In the genomic region with DNA sequence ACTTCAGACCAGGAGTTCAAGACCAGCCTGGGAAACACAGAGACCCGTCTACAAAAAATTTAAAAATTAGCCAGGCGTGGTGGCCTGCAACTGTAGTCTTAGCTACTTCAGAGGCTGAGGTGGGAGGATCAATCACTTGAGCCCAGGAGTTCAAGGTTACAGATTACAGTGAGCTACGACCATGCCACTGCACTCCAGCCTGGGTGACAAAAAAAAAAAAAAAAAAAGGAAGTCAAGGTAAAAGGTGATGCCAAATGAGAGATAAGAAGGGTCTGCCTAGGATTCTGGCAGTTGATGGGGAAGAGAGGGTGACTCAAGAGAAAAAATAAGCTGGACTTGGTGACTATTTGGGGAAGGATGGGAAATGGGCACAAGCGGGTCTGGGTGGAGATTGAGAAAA, we compare ENCODE assay signal across 13 cellular contexts. TPM values are rescaled to one million over a fixed set of nuclear protein-coding genes. Genes with fewer than 3 reads are reported as not detected.
DNase-seq lines count a peak whose midpoint lies in the region; ATAC-seq and TF ChIP-seq lines count a peak whose summit lies in the region.
"Had no signal": no experiment of that assay in that cellular context is flagged by ENCODE, and none has a peak within 500 bp of the region (broad histone marks: within the 10 kb centered on the region; RNA-seq: fewer than 3 reads in every experiment).

No MANE protein-coding gene starts in this region.

- H3K36me3 ChIP-seq in cardiac muscle cell: no peaks in the 10 kb centered on the region

- DNase-seq in cardiac muscle cell (ENCODE audit: low read depth in 1 of 2, low spot score in 1 of 2) (no peak), right cardiac atrium (no peak), memory B cell (ENCODE audit: low spot score in 2 of 2) (no peak), type B pancreatic cell (ENCODE audit: extremely low spot score, unreplicated experiment) (no peak), Kasumi-1 (lab: John Stamatoyannopoulos, UW) (no peak), activated gamma-delta T cell (lab: John Stamatoyannopoulos, UW) (no peak), HuH-7.5 (ENCODE audit: low spot score) (no peak)
- no peak for DNase-seq in activated CD8-positive, alpha-beta T cell treated with anti-CD3 and anti-CD28 coated beads for 36 hours
- DNase-seq: hippocampal formation, left ventricle myocardium superior, nucleus accumbens had no signal

- H3K27ac Mint-ChIP-seq in activated CD8-positive, alpha-beta T cell treated with anti-CD3 and anti-CD28 coated beads for 36 hours: peak overlapping the region; percentile 55
- no peak overlapping the region for H3K27ac Mint-ChIP-seq in memory B cell
- no peak overlapping the region for H3K27ac Mint-ChIP-seq in type B pancreatic cell

- no peaks in the 10 kb centered on the region for H3K9me3 Mint-ChIP-seq in activated CD8-positive, alpha-beta T cell treated with anti-CD3 and anti-CD28 coated beads for 36 hours
- H3K9me3 Mint-ChIP-seq in memory B cell (no peaks in the 10 kb centered on the region), type B pancreatic cell (no peaks in the 10 kb centered on the region)

- H3K27ac ChIP-seq in cardiac muscle cell: peak overlapping the region; percentile 83
- no peak overlapping the region for H3K27ac ChIP-seq in right cardiac atrium (ENCODE audit: low read length)

- WGBS in right cardiac atrium: 81% methylated on average over 4 of the region's 4 CpGs

- H3K27me3 ChIP-seq in cardiac muscle cell: no peaks in the 10 kb centered on the region
- H3K27me3 ChIP-seq in right cardiac atrium (ENCODE audit: control insufficient read depth, insufficient read depth): no peaks in the 10 kb centered on the region

- no peaks in the 10 kb centered on the region for H3K27me3 Mint-ChIP-seq in activated CD8-positive, alpha-beta T cell treated with anti-CD3 and anti-CD28 coated beads for 36 hours
- H3K27me3 Mint-ChIP-seq in memory B cell (no peaks in the 10 kb centered on the region), type B pancreatic cell (no peaks in the 10 kb centered on the region)

- CTCF ChIA-PET in activated CD8-positive, alpha-beta T cell treated with anti-CD3 and anti-CD28 coated beads for 36 hours (lab: Charles Lee): interaction anchor here (1.0 to 27.4 kb wide), 12 partner anchors 10 to 254 kb away, joined by 3 to 609 read pairs (median 13); a partner anchor contains a TSS

- H3K4me3 Mint-ChIP-seq in activated CD8-positive, alpha-beta T cell treated with anti-CD3 and anti-CD28 coated beads for 36 hours: no peak overlapping the region
- H3K4me3 Mint-ChIP-seq in memory B cell: peak overlapping the region; percentile 40
- peak overlapping the region; percentile 35 for H3K4me3 Mint-ChIP-seq in type B pancreatic cell

- ATAC-seq in right cardiac atrium (no peak), memory B cell (ENCODE audit: low read depth) (no peak)
- no peak for ATAC-seq in activated CD8-positive, alpha-beta T cell treated with anti-CD3 and anti-CD28 coated beads for 36 hours
- ATAC-seq: esophagus mucosa, GM12878 had no signal

- H3K9me3 ChIP-seq in cardiac muscle cell (ENCODE audit: low read depth): no peaks in the 10 kb centered on the region
- H3K9me3 ChIP-seq in right cardiac atrium (ENCODE audit: control insufficient read depth, low read length): no peaks in the 10 kb centered on the region

- H3K4me3 ChIP-seq in cardiac muscle cell (no peak overlapping the region), right cardiac atrium (ENCODE audit: low read length) (no peak overlapping the region)
- H3K4me3 ChIP-seq: GM12878 had no signal

- TF ChIP-seq CTCF in cardiac muscle cell (IDR thresholded peaks at IDR 0.05; ENCODE audit: low read depth, low read length): no peak
- no peak for TF ChIP-seq CTCF in activated CD8-positive, alpha-beta T cell treated with anti-CD3 and anti-CD28 coated beads for 36 hours (IDR thresholded peaks at IDR 0.05)
- TF ChIP-seq CTCF in type B pancreatic cell (conservative IDR thresholded peaks at IDR 0.05): no peak

- H3K4me1 ChIP-seq in cardiac muscle cell (ENCODE audit: low read depth) (peaks cover 55% of the 10 kb centered on the region), right cardiac atrium (ENCODE audit: control insufficient read depth, insufficient read depth, low read length) (peaks cover 10% of the 10 kb centered on the region)

- intact Hi-C loops in right cardiac atrium (cut with DNase I): loop anchor here (5.0 kb wide), 4 partner anchors 35 to 75 kb away; a partner anchor contains a TSS
- intact Hi-C loops in activated CD8-positive, alpha-beta T cell treated with anti-CD3 and anti-CD28 coated beads for 36 hours (cut with micrococcal nuclease): loop anchor here (2.0 to 5.0 kb wide), 3 partner anchors 35 to 145 kb away; a partner anchor contains a TSS

- no peaks in the 10 kb centered on the region for H3K36me3 Mint-ChIP-seq in activated CD8-positive, alpha-beta T cell treated with anti-CD3 and anti-CD28 coated beads for 36 hours (ENCODE audit: low read depth)
- H3K36me3 Mint-ChIP-seq in memory B cell (no peaks in the 10 kb centered on the region), type B pancreatic cell (peaks cover 4% of the 10 kb centered on the region)

- peaks cover 55% of the 10 kb centered on the region for H3K4me1 Mint-ChIP-seq in activated CD8-positive, alpha-beta T cell treated with anti-CD3 and anti-CD28 coated beads for 36 hours (ENCODE audit: low read depth)
- peaks cover 38% of the 10 kb centered on the region for H3K4me1 Mint-ChIP-seq in memory B cell
- H3K4me1 Mint-ChIP-seq in type B pancreatic cell (ENCODE audit: unreplicated experiment): peaks cover 42% of the 10 kb centered on the region

- POLR2A ChIA-PET in activated CD8-positive, alpha-beta T cell treated with anti-CD3 and anti-CD28 coated beads for 36 hours (lab: Charles Lee): interaction anchor here (1.0 to 6.7 kb wide), 3 partner anchors 31 to 147 kb away, joined by 3 to 65 read pairs (median 4); a partner anchor contains a TSS

RNA-seq across cellular contexts. Expression of a gene that starts 32.5 kb away (rescaled TPM):
- total RNA-seq in cardiac muscle cell: 326 and 564 TPM in 2 replicates
- 186 and 218 TPM in 2 replicates for polyA plus RNA-seq in cardiac muscle cell
- total RNA-seq in right cardiac atrium: 100 to 1,000 TPM; 206 to 312 (median 277) TPM
- 248 TPM for polyA plus RNA-seq in right cardiac atrium
- total RNA-seq in activated CD8-positive, alpha-beta T cell treated with anti-CD3 and anti-CD28 coated beads for 36 hours: 10 to 100 TPM; 27.5 to 29.4 TPM
- 46.6 and 49.1 TPM in 2 replicates for total RNA-seq in type B pancreatic cell (ENCODE audit: low replicate concordance)
